In genomic region chr21:42641311-42642218, GRCh38 we compare ENCODE assay signal across 14 cellular contexts. TPM values are rescaled to one million over a fixed set of nuclear protein-coding genes. Genes with fewer than 3 reads are reported as not detected.
DNase-seq lines count a peak whose midpoint lies in the region; ATAC-seq and TF ChIP-seq lines count a peak whose summit lies in the region.
"Had no signal": no experiment of that assay in that cellular context is flagged by ENCODE, and none has a peak within 500 bp of the region (broad histone marks: within the 10 kb centered on the region; RNA-seq: fewer than 3 reads in every experiment).

No MANE protein-coding gene starts in this region.

- DNase-seq in Right ventricle myocardium superior: peak; percentile 21
- DNase-seq in right atrium auricular region (ENCODE audit: low spot score): no peak
- no peak for DNase-seq in esophagus muscularis mucosa (ENCODE audit: extremely low spot score)
- peak; percentile 28 to 50 for DNase-seq in aorta
- DNase-seq in NCI-H1694 treated with DMSO at 0.1 percent for 48 hours (lab: John Stamatoyannopoulos, UW): no peak
- no peak for DNase-seq in KG1 (lab: John Stamatoyannopoulos, UW)
- no peak for DNase-seq in GM10266 (ENCODE audit: extremely low spot score)
- DNase-seq: activated CD4-positive, alpha-beta memory T cell treated with anti-CD3 and anti-CD28 coated beads for 36 hours; naive B cell; NCI-H1930; SHP77 had no signal

- H3K9ac ChIP-seq in neural cell (ENCODE audit: low read length): peak overlapping the region; percentile 60

- H2AFZ ChIP-seq in neural cell (ENCODE audit: low read depth, low read length): no peak overlapping the region

- no peaks in the 10 kb centered on the region for H3F3A ChIP-seq in neural cell (ENCODE audit: insufficient read depth, low read length, poor library complexity, severe bottlenecking)

- no peak for TF ChIP-seq POLR2A in esophagus muscularis mucosa (IDR thresholded peaks at IDR 0.05; ENCODE audit: low read depth)

- H3K27ac ChIP-seq in right atrium auricular region (no peak overlapping the region), esophagus muscularis mucosa (replicated peaks in 1 of 4) (peak overlapping the region in 2 of 4 donors; percentile 1 to 39), neural cell (ENCODE audit: low read length) (peak overlapping the region; percentile 84), aorta (ENCODE audit: low read depth in 1 of 2, low read length in 2 of 2) (no peak overlapping the region)
- H3K27ac ChIP-seq: A549 had no signal

- H3K9me2 ChIP-seq in neural cell (ENCODE audit: insufficient read depth, low read length): no peaks in the 10 kb centered on the region

- no peak overlapping the region for H3K4me3 ChIP-seq in right atrium auricular region
- peak overlapping the region; percentile 15 to 36 (median 25) for H3K4me3 ChIP-seq in esophagus muscularis mucosa
- H3K4me3 ChIP-seq in neural cell (ENCODE audit: low read length): peak overlapping the region; percentile 51
- no peak overlapping the region for H3K4me3 ChIP-seq in aorta (ENCODE audit: low read length in 2 of 2)
- H3K4me3 ChIP-seq: A549 had no signal

- H3K9me3 ChIP-seq in right atrium auricular region: no peaks in the 10 kb centered on the region
- H3K9me3 ChIP-seq in esophagus muscularis mucosa: no peaks in the 10 kb centered on the region
- no peaks in the 10 kb centered on the region for H3K9me3 ChIP-seq in neural cell (ENCODE audit: low read length)
- no peaks in the 10 kb centered on the region for H3K9me3 ChIP-seq in aorta (ENCODE audit: control insufficient read depth, low read length)
- H3K9me3 ChIP-seq: A549 had no signal

- intact Hi-C loops in Right ventricle myocardium superior (cut with DNase I): no loop called here
- intact Hi-C loops in esophagus muscularis mucosa (cut with DNase I): no loop called here
- intact Hi-C loops in aorta (cut with DNase I): no loop called here

- no peaks in the 10 kb centered on the region for H4K20me1 ChIP-seq in neural cell (ENCODE audit: insufficient read depth)

- TF ChIP-seq EP300 in esophagus muscularis mucosa (IDR thresholded peaks at IDR 0.05) (no peak), neural cell (conservative IDR thresholded peaks at IDR 0.05; ENCODE audit: poor library complexity, severe bottlenecking) (peak; percentile 74)

- TF ChIP-seq CTCF in right atrium auricular region (IDR thresholded peaks at IDR 0.05): no peak
- TF ChIP-seq CTCF in esophagus muscularis mucosa (IDR thresholded peaks at IDR 0.05): no peak
- TF ChIP-seq CTCF in neural cell (IDR thresholded peaks at IDR 0.05; ENCODE audit: poor library complexity, severe bottlenecking): no peak
- no peak for TF ChIP-seq CTCF in GM10266 (IDR thresholded peaks at IDR 0.05; ENCODE audit: control insufficient read depth, insufficient read depth, low read depth, missing control alignments)

- peak; percentile 40 for TF ChIP-seq RAD21 in neural cell (conservative IDR thresholded peaks at IDR 0.05)

- peak; percentile 16 for ATAC-seq in Right ventricle myocardium superior (ENCODE audit: poor library complexity)
- no peak for ATAC-seq in aorta (ENCODE audit: low FRiP score)
- ATAC-seq: A549, HCT116 had no signal

- H3K27me3 ChIP-seq in right atrium auricular region: no peaks in the 10 kb centered on the region
- peaks cover 0 to 20% (median 0%) of the 10 kb centered on the region in 4 donors for H3K27me3 ChIP-seq in esophagus muscularis mucosa
- H3K27me3 ChIP-seq in neural cell (ENCODE audit: insufficient read depth, low read depth, low read length): no peaks in the 10 kb centered on the region
- no peaks in the 10 kb centered on the region for H3K27me3 ChIP-seq in aorta (ENCODE audit: control insufficient read depth in 1 of 2, insufficient read depth in 2 of 2, low read length in 1 of 2)

- H3K4me2 ChIP-seq in neural cell (ENCODE audit: low read length): peak overlapping the region; percentile 55
- H3K4me2 ChIP-seq: A549 had no signal

- no peaks in the 10 kb centered on the region for H3K36me3 ChIP-seq in right atrium auricular region
- H3K36me3 ChIP-seq in esophagus muscularis mucosa: no peaks in the 10 kb centered on the region
- H3K36me3 ChIP-seq in neural cell (ENCODE audit: insufficient read depth, low read length): no peaks in the 10 kb centered on the region
- H3K36me3 ChIP-seq in aorta (ENCODE audit: control insufficient read depth in 1 of 2, insufficient read depth in 2 of 2, low read length in 1 of 2): no peaks in the 10 kb centered on the region

- H3K4me1 ChIP-seq in right atrium auricular region (peaks cover 0 to 8% of the 10 kb centered on the region in 2 donors), esophagus muscularis mucosa (peaks cover 5 to 43% (median 28%) of the 10 kb centered on the region in 4 donors), aorta (ENCODE audit: control insufficient read depth in 1 of 2, insufficient read depth in 2 of 2, low read length in 2 of 2) (no peaks in the 10 kb centered on the region)
- H3K4me1 ChIP-seq: A549 had no signal

- no peaks in the 10 kb centered on the region for H3K79me2 ChIP-seq in neural cell (replicated peaks; ENCODE audit: insufficient read depth, low read length)

- 60% methylated on average over 17 of the region's 24 CpGs for WGBS in esophagus muscularis mucosa
- 42 to 46% methylated on average over 24 of the region's 24 CpGs for WGBS in aorta, 2 donors

TF ChIP-seq in neural cell, 6 proteins besides CTCF, POLR2A, EP300 and RAD21:
- TF ChIP-seq REST (IDR thresholded peaks at IDR 0.05; ENCODE audit: borderline replicate concordance) (peak; percentile 90), SMC3 (conservative IDR thresholded peaks at IDR 0.05; ENCODE audit: poor library complexity) (peak; percentile 31), POLR2AphosphoS5 (IDR thresholded peaks at IDR 0.05) (peak; percentile 62), TAF1 (IDR thresholded peaks at IDR 0.05; ENCODE audit: low read depth) (no peak), EZH2 (IDR thresholded peaks at IDR 0.05; ENCODE audit: borderline replicate concordance, insufficient read depth, low read length, poor library complexity, severe bottlenecking) (no peak), MXI1 (conservative IDR thresholded peaks at IDR 0.05; ENCODE audit: poor library complexity, severe bottlenecking) (no peak)

RNA-seq across cellular contexts. Expression of gene PDE9A, which starts 11.9 kb away (rescaled TPM):
- total RNA-seq in Right ventricle myocardium superior: 3.3 TPM
- 1 to 10 TPM; 1.1 to 2.0 TPM for total RNA-seq in right atrium auricular region
- 10 to 100 TPM; 29.2 to 68.4 (median 40.4) TPM for total RNA-seq in esophagus muscularis mucosa
- polyA plus RNA-seq in neural cell: 29.5 and 32.2 TPM in 2 replicates
- polyA minus RNA-seq in neural cell: 24.8 and 28.6 TPM in 2 replicates
- total RNA-seq in aorta: 10 to 100 TPM in 1 of 2 donors, 1 to 10 TPM in 1; 3.8 to 11.8 TPM
- polyA plus RNA-seq in aorta: 10 to 100 TPM in 1 of 2 donors, 1 to 10 TPM in 1; 2.6 to 16.2 TPM

Comparison
In these comparisons a context has a peak if more than half of its experiments do, and no peak if none do; other contexts are left out.
1. DNase-seq: peak in Right ventricle myocardium superior (single experiment) and aorta (2 of 2); none in right atrium auricular region (single experiment), esophagus muscularis mucosa (single experiment), NCI-H1694 treated with DMSO at 0.1 percent for 48 hours (single experiment), KG1 (single experiment) and GM10266 (single experiment).
2. H3K4me3 ChIP-seq: peak in esophagus muscularis mucosa (4 of 4) and neural cell (single experiment); none in right atrium auricular region (0 of 2) and aorta (0 of 2).